In the genomic region with DNA sequence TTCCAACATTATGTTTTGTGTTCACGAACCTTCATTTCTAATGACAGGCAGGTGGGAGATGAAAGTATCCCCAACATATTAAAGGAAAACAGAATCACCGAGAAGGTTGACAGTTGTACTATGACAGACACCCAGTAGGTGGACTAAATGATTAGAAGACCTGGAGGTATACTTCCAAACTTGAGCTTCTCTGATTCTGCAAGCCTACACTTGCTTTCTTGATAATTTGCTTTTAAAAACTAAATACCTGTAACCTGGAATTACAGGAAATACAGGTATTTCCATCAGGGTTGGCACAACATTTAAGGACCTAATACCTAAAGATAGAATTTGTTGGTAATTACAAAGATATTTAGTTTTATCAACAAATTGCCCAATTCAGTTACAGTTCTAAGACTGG, we compare ENCODE assay signal across 1 cellular context.
TF ChIP-seq lines count a peak whose summit lies in the region.

No MANE protein-coding gene starts in this region.

TF ChIP-seq in HCT116, 20 proteins besides CTCF, POLR2A, EP300 and RAD21 (continued from another document):
- TF ChIP-seq YY1 (IDR thresholded peaks at IDR 0.05; ENCODE audit: extremely low read depth, insufficient replicate concordance, low read depth, low read length): no peak
- TF ChIP-seq ELF1 (IDR thresholded peaks at IDR 0.05; ENCODE audit: borderline replicate concordance, low read depth): no peak
TF ChIP-seq in HCT116: peak in this region for 0.
